Comparison of ENCODE assay signal across 9 cellular contexts in genomic region chr2:25250331-25251031, GRCh38.
A peak's percentile ranks its signal among the peaks of the same experiment; 100 is the strongest.
DNase-seq lines count a peak whose midpoint lies in the region; ATAC-seq and TF ChIP-seq lines count a peak whose summit lies in the region.
"Had no signal": no experiment of that assay in that cellular context is flagged by ENCODE, and none has a peak within 500 bp of the region (broad histone marks: within the 10 kb centered on the region; RNA-seq: fewer than 3 reads in every experiment).

No MANE protein-coding gene starts in this region.

- no peaks in the 10 kb centered on the region for H3K9me3 Mint-ChIP-seq in activated T-helper 1 cell treated with anti-CD3 and anti-CD28 coated beads, Interleukin-12 subunit alpha, Interleukin-12 subunit beta, Interleukin-2, Interleukin-4 antibody, amounts not matched to agents 30 ng/mL and 10 ng/mL and 1 ng/mL, durations not matched to agents 14 hours and 24 hours and 36 hours

- TF ChIP-seq RAD21 in SK-N-SH (IDR thresholded peaks at IDR 0.05; ENCODE audit: low read length), result no peak

- H3K9me2 ChIP-seq in SK-N-SH (no peaks in the 10 kb centered on the region), MM.1S (replicated peaks; ENCODE audit: insufficient read depth, low read length) (no peaks in the 10 kb centered on the region)

- H3K4me3 ChIP-seq in SK-N-SH (ENCODE audit: low read depth in 2 of 2, low read length in 1 of 2) (peak overlapping the region in 1 of 2 experiments; percentile 52; a peak in 1 of 4 replicates), iPS-11a (ENCODE audit: low read depth, low read length) (peak overlapping the region; percentile 84), MM.1S (ENCODE audit: low read length) (no peak overlapping the region)
- H3K4me3 ChIP-seq: lung had no signal

- H3K4me1 Mint-ChIP-seq in activated T-helper 1 cell treated with anti-CD3 and anti-CD28 coated beads, Interleukin-12 subunit alpha, Interleukin-12 subunit beta, Interleukin-2, Interleukin-4 antibody, amounts not matched to agents 30 ng/mL and 10 ng/mL and 1 ng/mL, durations not matched to agents 14 hours and 24 hours and 36 hours (ENCODE audit: low read depth), result peaks cover 31% of the 10 kb centered on the region

- H3K27me3 ChIP-seq in SK-N-SH (ENCODE audit: insufficient read depth), result no peaks in the 10 kb centered on the region
- no peaks in the 10 kb centered on the region for H3K27me3 ChIP-seq in MM.1S (replicated peaks; ENCODE audit: insufficient read depth, low read length)

- H3K4me1 ChIP-seq in SK-N-SH (ENCODE audit: control insufficient read depth in 1 of 2, insufficient read depth in 2 of 2, low read depth in 1 of 2, low read length in 1 of 2) (peaks cover 8 to 45% of the 10 kb centered on the region in 2 experiments), MM.1S (ENCODE audit: low read length) (no peaks in the 10 kb centered on the region)

- no peak overlapping the region for H2AFZ ChIP-seq in SK-N-SH (ENCODE audit: low read depth)
- no peak overlapping the region for H2AFZ ChIP-seq in MM.1S (ENCODE audit: low read length)

- no peaks in the 10 kb centered on the region for H4K20me1 ChIP-seq in SK-N-SH (ENCODE audit: insufficient read depth)
- no peaks in the 10 kb centered on the region for H4K20me1 ChIP-seq in MM.1S (ENCODE audit: insufficient read depth, low read length)

- peak overlapping the region; percentile 74 for H3K4me3 Mint-ChIP-seq in activated T-helper 1 cell treated with anti-CD3 and anti-CD28 coated beads, Interleukin-12 subunit alpha, Interleukin-12 subunit beta, Interleukin-2, Interleukin-4 antibody, amounts not matched to agents 30 ng/mL and 10 ng/mL and 1 ng/mL, durations not matched to agents 14 hours and 24 hours and 36 hours

- CTCF ChIA-PET in SK-N-SH (lab: Yijun Ruan, JAX), result interaction anchor here (0.6 to 5.5 kb wide), 11 partner anchors 9 to 283 kb away, joined by 3 to 47 read pairs (median 4); no protein-coding TSS in a partner anchor

- peaks cover 49% of the 10 kb centered on the region for H3K36me3 Mint-ChIP-seq in activated T-helper 1 cell treated with anti-CD3 and anti-CD28 coated beads, Interleukin-12 subunit alpha, Interleukin-12 subunit beta, Interleukin-2, Interleukin-4 antibody, amounts not matched to agents 30 ng/mL and 10 ng/mL and 1 ng/mL, durations not matched to agents 14 hours and 24 hours and 36 hours (ENCODE audit: low read depth)

- peak; percentile 56 for DNase-seq in SK-N-SH
- DNase-seq in activated T-helper 1 cell treated with anti-CD3 and anti-CD28 coated beads, Interleukin-12 subunit alpha, Interleukin-12 subunit beta, Interleukin-2, Interleukin-4 antibody, amounts not matched to agents 30 ng/mL and 10 ng/mL and 1 ng/mL, durations not matched to agents 14 hours and 24 hours and 36 hours (ENCODE audit: low spot score), result no peak
- DNase-seq in stimulated activated CD8-positive, alpha-beta memory T cell treated with anti-CD3 and anti-CD28 coated beads, Interleukin-7, amount 100 ng/mL, for 24 hours (ENCODE audit: low read depth), result peak; percentile 16
- DNase-seq in UCSD-AML1 (lab: John Stamatoyannopoulos, UW; ENCODE audit: unreplicated experiment), result no peak
- no peak for DNase-seq in MM.1S
- DNase-seq in NCI-H1092 treated with DMSO at 0.1 percent for 48 hours (lab: John Stamatoyannopoulos, UW), result no peak

- no peak for TF ChIP-seq EP300 in SK-N-SH (IDR thresholded peaks at IDR 0.05; ENCODE audit: borderline replicate concordance in 1 of 2, low read depth in 1 of 2, low read length in 1 of 2)

- H3F3A ChIP-seq in SK-N-SH (replicated peaks; ENCODE audit: insufficient read depth), result no peaks in the 10 kb centered on the region
- no peaks in the 10 kb centered on the region for H3F3A ChIP-seq in MM.1S (ENCODE audit: insufficient read depth, low read length)

- H3K27ac Mint-ChIP-seq in activated T-helper 1 cell treated with anti-CD3 and anti-CD28 coated beads, Interleukin-12 subunit alpha, Interleukin-12 subunit beta, Interleukin-2, Interleukin-4 antibody, amounts not matched to agents 30 ng/mL and 10 ng/mL and 1 ng/mL, durations not matched to agents 14 hours and 24 hours and 36 hours, result peak overlapping the region; percentile 34

- POLR2A ChIA-PET in SK-N-SH (lab: Yijun Ruan, JAX), result interaction anchor here (1.1 to 2.2 kb wide), 5 partner anchors 22 to 64 kb away, joined by 4 to 10 read pairs (median 7); no protein-coding TSS in a partner anchor

- H3K9me3 ChIP-seq in SK-N-SH (no peaks in the 10 kb centered on the region), MM.1S (replicated peaks; ENCODE audit: insufficient read depth, low read length) (no peaks in the 10 kb centered on the region)

- H3K4me2 ChIP-seq in SK-N-SH (peak overlapping the region; percentile 17; the same call in 1 of the 2 replicates), MM.1S (ENCODE audit: low read depth, low read length) (no peak overlapping the region)

- H3K27me3 Mint-ChIP-seq in activated T-helper 1 cell treated with anti-CD3 and anti-CD28 coated beads, Interleukin-12 subunit alpha, Interleukin-12 subunit beta, Interleukin-2, Interleukin-4 antibody, amounts not matched to agents 30 ng/mL and 10 ng/mL and 1 ng/mL, durations not matched to agents 14 hours and 24 hours and 36 hours (ENCODE audit: insufficient read depth), result no peaks in the 10 kb centered on the region

- no peaks in the 10 kb centered on the region for H3K79me2 ChIP-seq in SK-N-SH (ENCODE audit: insufficient read depth)
- H3K79me2 ChIP-seq in MM.1S (ENCODE audit: low read length), result no peaks in the 10 kb centered on the region

- TF ChIP-seq CTCF in SK-N-SH (IDR thresholded peaks at IDR 0.05) (no peak), MM.1S (IDR thresholded peaks at IDR 0.05; ENCODE audit: low read length) (no peak)

- WGBS in SK-N-SH (ENCODE audit: low lambda C conversion rate), result 80% methylated on average over 27 of the region's 27 CpGs

- intact Hi-C loops in activated T-helper 1 cell treated with anti-CD3 and anti-CD28 coated beads, Interleukin-12 subunit alpha, Interleukin-12 subunit beta, Interleukin-2, Interleukin-4 antibody, amounts not matched to agents 30 ng/mL and 10 ng/mL and 1 ng/mL, durations not matched to agents 14 hours and 24 hours and 36 hours (cut with micrococcal nuclease), result no loop called here

- H3K27ac ChIP-seq in SK-N-SH (ENCODE audit: low read depth in 2 of 2, low read length in 1 of 2) (peak overlapping the region in 1 of 2 experiments; percentile 96; a peak in 2 of 4 replicates), MM.1S (ENCODE audit: low read length) (no peak overlapping the region)

- H3K36me3 ChIP-seq in SK-N-SH (replicated peaks in 1 of 2; ENCODE audit: control insufficient read depth in 1 of 2, insufficient read depth in 2 of 2, low read length in 1 of 2), result peaks cover 2 to 54% of the 10 kb centered on the region in 2 experiments
- no peaks in the 10 kb centered on the region for H3K36me3 ChIP-seq in MM.1S (replicated peaks; ENCODE audit: insufficient read depth, low read length)

- H3K9ac ChIP-seq in SK-N-SH (no peak overlapping the region), MM.1S (ENCODE audit: low read length) (no peak overlapping the region)

- no peak for ATAC-seq in SK-N-SH treated with all-trans-retinoic acid at 6 μM for 48 hours

TF ChIP-seq in SK-N-SH, 30 proteins besides CTCF, POLR2A, EP300 and RAD21 (continues in another document):
- TF ChIP-seq NRF1 (IDR thresholded peaks at IDR 0.05; ENCODE audit: low read depth, low read length) (no peak), ZBTB33 (IDR thresholded peaks at IDR 0.05; ENCODE audit: borderline replicate concordance, low read depth) (no peak), MAX (IDR thresholded peaks at IDR 0.05; ENCODE audit: low read depth) (no peak), POLR2AphosphoS5 (IDR thresholded peaks at IDR 0.05; ENCODE audit: low read depth, low read length) (no peak)

TF ChIP-seq in SK-N-SH treated with all-trans-retinoic acid at 6 μM for 48 hours, 23 proteins besides CTCF, POLR2A, EP300 and RAD21 (continues in another document):
- TF ChIP-seq PPARA (CRISPR knock-in tag; IDR thresholded peaks at IDR 0.05; ENCODE audit: borderline replicate concordance), result no peak
- no peak for TF ChIP-seq CSRNP3 (CRISPR knock-in tag; IDR thresholded peaks at IDR 0.05)
- TF ChIP-seq GLIS3 (CRISPR knock-in tag; IDR thresholded peaks at IDR 0.05), result no peak
- TF ChIP-seq ARNTL (CRISPR knock-in tag; IDR thresholded peaks at IDR 0.05; ENCODE audit: borderline replicate concordance, low read depth), result no peak
- no peak for TF ChIP-seq RARB (CRISPR knock-in tag; IDR thresholded peaks at IDR 0.05)
- TF ChIP-seq ZNF565 (CRISPR knock-in tag; conservative IDR thresholded peaks at IDR 0.05; ENCODE audit: low read depth), result no peak
- TF ChIP-seq PATZ1 (CRISPR knock-in tag; IDR thresholded peaks at IDR 0.05; ENCODE audit: borderline replicate concordance), result no peak; the same call in 1 of the 2 replicates
- TF ChIP-seq ZNF70 (CRISPR knock-in tag; IDR thresholded peaks at IDR 0.05), result no peak
- TF ChIP-seq ZFP3 (CRISPR knock-in tag; IDR thresholded peaks at IDR 0.05), result no peak
- TF ChIP-seq SNAI2 (CRISPR knock-in tag; IDR thresholded peaks at IDR 0.05), result no peak
- TF ChIP-seq ISL1 (CRISPR knock-in tag; IDR thresholded peaks at IDR 0.05), result no peak
- no peak for TF ChIP-seq ZC3H10 (CRISPR knock-in tag; IDR thresholded peaks at IDR 0.05)

Comparison
In these comparisons a context has a peak if more than half of its experiments do, and no peak if none do; other contexts are left out.
1. DNase-seq: peak in SK-N-SH (single experiment) and stimulated activated CD8-positive, alpha-beta memory T cell treated with anti-CD3 and anti-CD28 coated beads, Interleukin-7, amount 100 ng/mL, for 24 hours (single experiment); none in activated T-helper 1 cell treated with anti-CD3 and anti-CD28 coated beads, Interleukin-12 subunit alpha, Interleukin-12 subunit beta, Interleukin-2, Interleukin-4 antibody, amounts not matched to agents 30 ng/mL and 10 ng/mL and 1 ng/mL, durations not matched to agents 14 hours and 24 hours and 36 hours (single experiment), UCSD-AML1 (single experiment), MM.1S (single experiment) and NCI-H1092 treated with DMSO at 0.1 percent for 48 hours (single experiment).